8 cellular contexts compared by ENCODE assay signal in genomic region chr10:72692057-72692891, GRCh38. TPM values are rescaled to one million over a fixed set of nuclear protein-coding genes. Genes with fewer than 3 reads are reported as not detected.
A peak's percentile ranks its signal among the peaks of the same experiment; 100 is the strongest.
DNase-seq lines count a peak whose midpoint lies in the region; ATAC-seq and TF ChIP-seq lines count a peak whose summit lies in the region.

Gene MCU, plus strand, starts transcription at chr10:72692143. Its CDS starts 9 bp downstream, at chr10:72692152.

- TF ChIP-seq CTCF in Peyer's patch (IDR thresholded peaks at IDR 0.05) = peak in 1 of 6 experiments; percentile 15
- no peak for TF ChIP-seq CTCF in nephron progenitor cell (IDR thresholded peaks at IDR 0.05)

- no peaks in the 10 kb centered on the region for H3K36me3 ChIP-seq in CD4-positive, alpha-beta memory T cell (ENCODE audit: insufficient read depth, low read length)
- H3K36me3 ChIP-seq in Peyer's patch = no peaks in the 10 kb centered on the region

- POLR2A ChIA-PET in CD4-positive, alpha-beta memory T cell (lab: Charles Lee; ENCODE audit: partially characterized antibody) = interaction anchor here (0.6 to 2.5 kb wide), 12 partner anchors 9 to 548 kb away, joined by 3 to 15 read pairs (median 3); partner anchors contain the start of gene MICU1

- peak within 1 kb of the TSS; percentile 78 to 90 (median 87) for H3K27ac Mint-ChIP-seq in CD4-positive, alpha-beta memory T cell
- no peak within 1 kb of the TSS for H3K27ac Mint-ChIP-seq in nephron progenitor cell

- peaks cover 0 to 4% of the 10 kb centered on the region in 2 donors for H3K27me3 Mint-ChIP-seq in CD4-positive, alpha-beta memory T cell
- H3K27me3 Mint-ChIP-seq in nephron progenitor cell (ENCODE audit: low read depth, poor library complexity) = no peaks in the 10 kb centered on the region

- peak within 1 kb of the TSS; percentile 86 to 93 (median 90) for H3K4me3 Mint-ChIP-seq in CD4-positive, alpha-beta memory T cell
- peak within 1 kb of the TSS; percentile 92 for H3K4me3 Mint-ChIP-seq in nephron progenitor cell

- intact Hi-C loops in CD4-positive, alpha-beta memory T cell (cut with micrococcal nuclease) = loop anchor here (1.0 to 5.0 kb wide), 4 partner anchors 66 to 560 kb away; partner anchors contain the start of genes MICU1 and MRPS16

- no peaks in the 10 kb centered on the region for H3K9me3 Mint-ChIP-seq in CD4-positive, alpha-beta memory T cell
- no peaks in the 10 kb centered on the region for H3K9me3 Mint-ChIP-seq in nephron progenitor cell

- no peaks in the 10 kb centered on the region for H3K27me3 ChIP-seq in CD4-positive, alpha-beta memory T cell (ENCODE audit: insufficient read depth, low read length)
- no peaks in the 10 kb centered on the region for H3K27me3 ChIP-seq in Peyer's patch

- H3K4me1 Mint-ChIP-seq in CD4-positive, alpha-beta memory T cell = peaks cover 27 to 41% (median 32%) of the 10 kb centered on the region in 4 donors
- peaks cover 39% of the 10 kb centered on the region for H3K4me1 Mint-ChIP-seq in nephron progenitor cell

- H3K9me3 ChIP-seq in CD4-positive, alpha-beta memory T cell (ENCODE audit: control insufficient read depth in 1 of 2, low read length in 2 of 2) = no peaks in the 10 kb centered on the region
- H3K9me3 ChIP-seq in Peyer's patch = no peaks in the 10 kb centered on the region

- CTCF ChIA-PET in CD4-positive, alpha-beta memory T cell (lab: Charles Lee; ENCODE audit: partially characterized antibody) = interaction anchor here (1.0 to 3.2 kb wide), 3 partner anchors 13 to 142 kb away, joined by 3 to 25 read pairs (median 6); no protein-coding TSS in a partner anchor

- peaks cover 25% of the 10 kb centered on the region for H3K4me1 ChIP-seq in CD4-positive, alpha-beta memory T cell (ENCODE audit: insufficient read depth, low read length)
- H3K4me1 ChIP-seq in Peyer's patch = peaks cover 0 to 19% (median 2%) of the 10 kb centered on the region in 4 donors

- ATAC-seq in GM19452 (IDR thresholded peaks at IDR 0.05; ENCODE audit: unreplicated experiment) (peak; percentile 91), HG03565 (IDR thresholded peaks at IDR 0.05; ENCODE audit: unreplicated experiment) (peak; percentile 82)
- peak; percentile 99 for ATAC-seq in stimulated activated naive CD8-positive, alpha-beta T cell treated with anti-CD3 and anti-CD28 coated beads, Interleukin-15, Interleukin-2, amounts not matched to agents 100 U/mL and 50 U/mL, for 24 hours

- H3K4me3 ChIP-seq in CD4-positive, alpha-beta memory T cell (ENCODE audit: low read length in 2 of 2) = peak within 1 kb of the TSS; percentile 49 to 69
- peak within 1 kb of the TSS; percentile 71 to 96 (median 86) for H3K4me3 ChIP-seq in Peyer's patch

- peak; percentile 74 to 92 for TF ChIP-seq POLR2A in Peyer's patch (IDR thresholded peaks at IDR 0.05)

- peak; percentile 91 to 95 (median 93) for DNase-seq in CD4-positive, alpha-beta memory T cell
- peak; percentile 94 to 98 (median 96) for DNase-seq in Peyer's patch
- DNase-seq in activated T-helper 9 cell treated with anti-CD3 and anti-CD28 coated beads, Interleukin-2, amount 50 U/mL, for 16 hours (ENCODE audit: low read depth) = peak; percentile 90
- DNase-seq in fibroblast of the conjunctiva (ENCODE audit: low read depth) = peak; percentile 89
- peak; percentile 93 for DNase-seq in nephron progenitor cell
- DNase-seq in stimulated activated naive CD8-positive, alpha-beta T cell treated with anti-CD3 and anti-CD28 coated beads, Interleukin-15, Interleukin-2, amounts not matched to agents 100 U/mL and 50 U/mL, for 24 hours = peak; percentile 92

- H3K36me3 Mint-ChIP-seq in CD4-positive, alpha-beta memory T cell = peaks cover 0 to 2% of the 10 kb centered on the region in 2 donors
- no peaks in the 10 kb centered on the region for H3K36me3 Mint-ChIP-seq in nephron progenitor cell (ENCODE audit: low read depth)

- H3K27ac ChIP-seq in CD4-positive, alpha-beta memory T cell (ENCODE audit: low read depth, low read length) = peak within 1 kb of the TSS; percentile 61
- H3K27ac ChIP-seq in Peyer's patch = peak within 1 kb of the TSS; percentile 89 to 99 (median 96)

RNA-seq across cellular contexts. Expression of gene MCU, which starts in this region (rescaled TPM):
- 10 to 100 TPM; 12.1 to 16.4 TPM for total RNA-seq in CD4-positive, alpha-beta memory T cell
- polyA plus RNA-seq in CD4-positive, alpha-beta memory T cell = 10 to 100 TPM in 1 of 2 donors, 1 to 10 TPM in 1; 8.8 to 11.1 TPM
- 10 to 100 TPM; 44.6 to 65.8 (median 52.9) TPM for total RNA-seq in Peyer's patch

Comparison
In these comparisons a context has a peak if more than half of its experiments do, and no peak if none do; other contexts are left out.
1. Peak in every context shown above with its lines: DNase-seq, ATAC-seq, H3K4me3 ChIP-seq and H3K27ac ChIP-seq.